In genomic region chr2:65049010-65049639, GRCh38 we compare ENCODE assay signal across 19 cellular contexts. TPM values are rescaled to one million over a fixed set of nuclear protein-coding genes. Genes with fewer than 3 reads are reported as not detected.
DNase-seq lines count a peak whose midpoint lies in the region; ATAC-seq, FAIRE-seq and TF ChIP-seq lines count a peak whose summit lies in the region.
"Had no signal": no experiment of that assay in that cellular context is flagged by ENCODE, and none has a peak within 500 bp of the region (broad histone marks: within the 10 kb centered on the region; RNA-seq: fewer than 3 reads in every experiment).

No MANE protein-coding gene starts in this region.

- intact Hi-C loops in GM12878 (cut with micrococcal nuclease; ENCODE audit: unreplicated experiment) = no loop called here

- H3K27me3 ChIP-seq in GM12878 (replicated peaks in 1 of 2; ENCODE audit: control insufficient read depth in 2 of 2, insufficient read depth in 2 of 2, low read length in 1 of 2) = no peaks in the 10 kb centered on the region
- H3K27me3 ChIP-seq: neural progenitor cell had no signal

- no peak for DNase-seq in stimulated activated naive CD8-positive, alpha-beta T cell treated with anti-CD3 and anti-CD28 coated beads, Interleukin-15, amount 100 ng/mL, for 72 hours
- no peak for DNase-seq in stimulated activated naive CD8-positive, alpha-beta T cell treated with anti-CD3 and anti-CD28 coated beads, Interleukin-15, Interleukin-2, amounts not matched to agents 100 U/mL and 50 U/mL, for 24 hours
- DNase-seq in NCI-H146 (lab: John Stamatoyannopoulos, UW) (peak; percentile 69), GM12878 (ENCODE audit: low read depth, low spot score) (no peak), HEK293T (ENCODE audit: extremely low spot score) (no peak), HT-29 (ENCODE audit: low spot score) (no peak), ureter (ENCODE audit: low spot score) (no peak), endothelial cell (ENCODE audit: low spot score) (no peak)
- DNase-seq: activated CD8-positive, alpha-beta memory T cell treated with anti-CD3 and anti-CD28 coated beads, Interleukin-2, amount 10 ng/mL, durations not matched to agents 7 days and 5 days; activated gamma-delta T cell treated with Interleukin-2 at 50 U/mL for 16 hours; cortex of kidney; islet precursor cell; NCI-H1092; NCI-H526; RPMI8226; stimulated activated CD4-positive, alpha-beta T cell treated with anti-CD3 and anti-CD28 coated beads, Interleukin-1b, Interleukin-23, amount 100 ng/mL, for 48 hours; WERI-Rb-1 had no signal

- TF ChIP-seq POLR2A in GM12878 (IDR thresholded peaks at IDR 0.05; ENCODE audit: low read depth, low read length) = no peak

- WGBS in GM12878 (ENCODE audit: insufficient coverage, insufficient replicate concordance, low lambda C conversion rate, missing lambda C conversion rate) = 100% methylated on average over 1 of the region's 1 CpG

- no peak overlapping the region for H3K4me2 ChIP-seq in GM12878 (ENCODE audit: control insufficient read depth, insufficient read depth)
- H3K4me2 ChIP-seq: neural progenitor cell had no signal

- no peak overlapping the region for H3K4me3 Mint-ChIP-seq in stimulated activated naive CD8-positive, alpha-beta T cell treated with anti-CD3 and anti-CD28 coated beads, Interleukin-15, amount 100 ng/mL, for 72 hours
- H3K4me3 Mint-ChIP-seq in endothelial cell (ENCODE audit: unreplicated experiment) = no peak overlapping the region
- H3K4me3 Mint-ChIP-seq: activated CD8-positive, alpha-beta memory T cell treated with anti-CD3 and anti-CD28 coated beads, Interleukin-2, amount 10 ng/mL, durations not matched to agents 7 days and 5 days; B cell; neural progenitor cell had no signal

- no peak overlapping the region for H3K4me3 ChIP-seq in GM12878
- H3K4me3 ChIP-seq: neural progenitor cell had no signal

- TF ChIP-seq CTCF in GM12878 (IDR thresholded peaks at IDR 0.05 in 2 of 3, conservative IDR thresholded peaks at IDR 0.05 in 1 of 3; ENCODE audit: control insufficient read depth in 2 of 3, extremely low read depth in 1 of 3, insufficient read depth in 1 of 3, low read depth in 3 of 3, low read length in 3 of 3) (no peak), endothelial cell (IDR thresholded peaks at IDR 0.05; ENCODE audit: unreplicated experiment) (no peak)

- no peaks in the 10 kb centered on the region for H4K20me1 ChIP-seq in GM12878 (ENCODE audit: control insufficient read depth, insufficient read depth)

- H3K27ac ChIP-seq in GM12878 (ENCODE audit: control insufficient read depth, insufficient read depth) = no peak overlapping the region
- H3K27ac ChIP-seq: neural progenitor cell, WERI-Rb-1 had no signal

- in situ Hi-C loops in GM12878 (cut with MboI) = no loop called here

- H3K9ac ChIP-seq in GM12878 (ENCODE audit: control insufficient read depth, insufficient read depth, low read length) = no peak overlapping the region
- H3K9ac ChIP-seq: neural progenitor cell had no signal

- RAD21 ChIA-PET in GM12878 (lab: Charles Lee; ENCODE audit: unreplicated experiment) = no interaction called here

- FAIRE-seq in GM12878 (lab: Jason Lieb, UNC) = no peak

- peak; percentile 29 for ATAC-seq in stimulated activated naive CD8-positive, alpha-beta T cell treated with anti-CD3 and anti-CD28 coated beads, Interleukin-15, amount 100 ng/mL, for 72 hours
- no peak for ATAC-seq in stimulated activated naive CD8-positive, alpha-beta T cell treated with anti-CD3 and anti-CD28 coated beads, Interleukin-15, Interleukin-2, amounts not matched to agents 100 U/mL and 50 U/mL, for 24 hours
- no peak for ATAC-seq in GM12878
- ATAC-seq: activated CD8-positive, alpha-beta memory T cell treated with anti-CD3 and anti-CD28 coated beads, Interleukin-2, amount 10 ng/mL, durations not matched to agents 7 days and 5 days had no signal

- POLR2A ChIA-PET in GM12878 (lab: Charles Lee) (interaction anchor here (0.6 kb wide), 2 partner anchors 178 to 362 kb away, joined by 3 to 5 read pairs; partner anchors contain the start of gene ACTR2), HEK293T (lab: Yijun Ruan, JAX) (interaction anchor here (1.2 kb wide), 1 partner anchor 131 kb away, joined by 7 read pairs; no protein-coding TSS in a partner anchor)

- peaks cover 17% of the 10 kb centered on the region for H3K9me3 ChIP-seq in GM12878 (replicated peaks; ENCODE audit: control insufficient read depth, insufficient read depth, low read length)

- CTCF ChIA-PET in GM12878 (lab: Yijun Ruan, JAX) = interaction anchor here (0.7 to 1.8 kb wide), 6 partner anchors 9 to 462 kb away, joined by 3 to 7 read pairs (median 4); no protein-coding TSS in a partner anchor
- CTCF ChIA-PET in HEK293T (lab: Yijun Ruan, JAX) = interaction anchor here (0.7 kb wide), 1 partner anchor 131 kb away, joined by 5 read pairs; no protein-coding TSS in a partner anchor

- H3K79me2 ChIP-seq in GM12878 (ENCODE audit: control insufficient read depth, insufficient read depth, low read length) = no peaks in the 10 kb centered on the region; the same call in 1 of the 2 replicates

- no peak for TF ChIP-seq EP300 in GM12878 (IDR thresholded peaks at IDR 0.05; ENCODE audit: borderline replicate concordance in 1 of 2, control insufficient read depth in 1 of 2, low read depth in 2 of 2, low read length in 2 of 2)

- SMC1A ChIA-PET in GM12878 (lab: Charles Lee; ENCODE audit: uncharacterized antibody, unreplicated experiment) = interaction anchor here (0.7 to 1.3 kb wide), 8 partner anchors 16 to 306 kb away, joined by 3 to 5 read pairs (median 3); no protein-coding TSS in a partner anchor

- H3K36me3 Mint-ChIP-seq in endothelial cell (ENCODE audit: low read depth, unreplicated experiment) = peaks cover 26% of the 10 kb centered on the region

- no peaks in the 10 kb centered on the region for H3K27me3 Mint-ChIP-seq in stimulated activated naive CD8-positive, alpha-beta T cell treated with anti-CD3 and anti-CD28 coated beads, Interleukin-15, amount 100 ng/mL, for 72 hours
- peaks cover 1% of the 10 kb centered on the region for H3K27me3 Mint-ChIP-seq in endothelial cell (ENCODE audit: unreplicated experiment)
- H3K27me3 Mint-ChIP-seq: activated CD8-positive, alpha-beta memory T cell treated with anti-CD3 and anti-CD28 coated beads, Interleukin-2, amount 10 ng/mL, durations not matched to agents 7 days and 5 days; B cell had no signal

- no peak for TF ChIP-seq RAD21 in GM12878 (IDR thresholded peaks at IDR 0.05; ENCODE audit: insufficient read depth, low read depth, low read length)

- peaks cover 24% of the 10 kb centered on the region for H3K4me1 ChIP-seq in GM12878 (ENCODE audit: control insufficient read depth, insufficient read depth, low read length)

- no TSS peak for BruUV-seq in GM12878 (replicated peaks; lab: Mats Ljungman, UMichigan)

- peaks cover 28% of the 10 kb centered on the region for H3K4me1 Mint-ChIP-seq in stimulated activated naive CD8-positive, alpha-beta T cell treated with anti-CD3 and anti-CD28 coated beads, Interleukin-15, amount 100 ng/mL, for 72 hours
- peaks cover 7% of the 10 kb centered on the region for H3K4me1 Mint-ChIP-seq in endothelial cell (ENCODE audit: unreplicated experiment)

- H2AFZ ChIP-seq in GM12878 (ENCODE audit: control insufficient read depth, low read depth, low read length) = no peak overlapping the region
- H2AFZ ChIP-seq: neural progenitor cell had no signal

- peaks cover 23 to 27% of the 10 kb centered on the region in 2 donors for H3K9me3 Mint-ChIP-seq in stimulated activated naive CD8-positive, alpha-beta T cell treated with anti-CD3 and anti-CD28 coated beads, Interleukin-15, amount 100 ng/mL, for 72 hours
- H3K9me3 Mint-ChIP-seq in endothelial cell (ENCODE audit: unreplicated experiment) = peaks cover 4% of the 10 kb centered on the region

- H3K36me3 ChIP-seq in GM12878 (ENCODE audit: control insufficient read depth in 2 of 2, insufficient read depth in 2 of 2, low read length in 1 of 2) = no peaks in the 10 kb centered on the region
- H3K36me3 ChIP-seq: neural progenitor cell had no signal

- no peak overlapping the region for H3K27ac Mint-ChIP-seq in stimulated activated naive CD8-positive, alpha-beta T cell treated with anti-CD3 and anti-CD28 coated beads, Interleukin-15, amount 100 ng/mL, for 72 hours
- H3K27ac Mint-ChIP-seq in endothelial cell (ENCODE audit: unreplicated experiment) = no peak overlapping the region
- H3K27ac Mint-ChIP-seq: activated CD8-positive, alpha-beta memory T cell treated with anti-CD3 and anti-CD28 coated beads, Interleukin-2, amount 10 ng/mL, durations not matched to agents 7 days and 5 days; B cell; neural progenitor cell had no signal

RNA-seq across cellular contexts. Expression of gene CEP68, which starts 7.1 kb away (rescaled TPM):
- total RNA-seq in GM12878 (2013; cell fraction: nucleolus; rRNA removed) = 45.8 and 53.3 TPM in 2 replicates
- 6.9 and 7.6 TPM in 2 replicates for total RNA-seq in GM12878 (2014; rRNA removed)
- total RNA-seq in GM12878 (2014; rRNA removed; fragmentation: Illumina TruSeq; extraction: Trizol) = 7.2 and 7.8 TPM in 2 replicates
- 10.8 and 11.1 TPM in 2 replicates for total RNA-seq in GM12878 (2021)
- 2.7 TPM for polyA plus RNA-seq in GM12878 (2011; ENCODE audit: low read depth)
- polyA plus RNA-seq in GM12878 (2011; rRNA removed) = 6.2 and 6.5 TPM in 2 replicates
- 4.2 and 4.8 TPM in 2 replicates for polyA plus RNA-seq in GM12878 (2011; cell fraction: cytosol; rRNA removed)
- 8.9 and 9.9 TPM in 2 replicates for polyA plus RNA-seq in GM12878 (2011; cell fraction: nucleus; rRNA removed)
- 4.8 and 6.5 TPM in 2 replicates for polyA plus RNA-seq in GM12878 (2012)
- 7.6 and 7.7 TPM in 2 replicates for polyA plus RNA-seq in GM12878 (2014; fragmentation: Illumina TruSeq; extraction: Trizol)
- polyA plus RNA-seq in GM12878 (2014; fragmentation: Nextera tagmentation; extraction: Ambion mirVana) = 1 to 10 TPM; 1.1 to 2.2 TPM
- 6.1 and 6.5 TPM in 2 replicates for polyA plus RNA-seq in GM12878 (2014; rRNA removed)
- polyA plus RNA-seq in GM12878 (2016; fragmentation: Nextera tagmentation; extraction: Ambion mirVana) = 10 to 100 TPM in 1 of 2 experiments, 1 to 10 TPM in 1; 9.7 to 11.1 TPM
- 8.5 and 13.7 TPM in 2 replicates for polyA minus RNA-seq in GM12878 (2011; rRNA and poly(A)+ RNA removed)
- polyA minus RNA-seq in GM12878 (2011; cell fraction: cytosol; rRNA and poly(A)+ RNA removed) = 2.7 and 4.9 TPM in 2 replicates
- polyA minus RNA-seq in GM12878 (2011; cell fraction: nucleus; rRNA and poly(A)+ RNA removed) = 8.3 and 10.1 TPM in 2 replicates
- 2.2 and 3.4 TPM in 2 replicates for total RNA-seq in HT-29 (2014; rRNA removed; shearing (Covaris generic))
- 27.8 TPM for total RNA-seq in ureter
- total RNA-seq in endothelial cell (ENCODE audit: unreplicated experiment) = 63.3 TPM

RNA-seq across cellular contexts. Expression of gene SLC1A4, which starts 59.9 kb away (rescaled TPM):
- total RNA-seq in GM12878 (2013; cell fraction: nucleolus; rRNA removed) = 16.4 and 16.7 TPM in 2 replicates
- total RNA-seq in GM12878 (2014; rRNA removed) (35.8 and 37.0 TPM in 2 replicates), GM12878 (2014; rRNA removed; fragmentation: Illumina TruSeq; extraction: Trizol) (23.2 and 23.8 TPM in 2 replicates), GM12878 (2021) (43.2 and 43.4 TPM in 2 replicates), ureter (32.4 TPM), endothelial cell (ENCODE audit: unreplicated experiment) (41.4 TPM)
- 24.9 TPM for polyA plus RNA-seq in GM12878 (2011; ENCODE audit: low read depth)
- polyA plus RNA-seq in GM12878 (2011; rRNA removed) (20.3 and 26.9 TPM in 2 replicates), GM12878 (2014; fragmentation: Illumina TruSeq; extraction: Trizol) (27.4 TPM in 2 replicates), GM12878 (2014; fragmentation: Nextera tagmentation; extraction: Ambion mirVana) (10 to 100 TPM; 10.8 to 13.9 TPM), GM12878 (2014; rRNA removed) (28.0 and 29.0 TPM in 2 replicates), GM12878 (2016; fragmentation: Nextera tagmentation; extraction: Ambion mirVana) (10 to 100 TPM; 32.6 to 37.2 TPM)
- polyA plus RNA-seq in GM12878 (2011; cell fraction: cytosol; rRNA removed) = 27.0 and 29.7 TPM in 2 replicates
- 30.5 and 33.0 TPM in 2 replicates for polyA plus RNA-seq in GM12878 (2011; cell fraction: nucleus; rRNA removed)
- 27.7 and 31.8 TPM in 2 replicates for polyA plus RNA-seq in GM12878 (2012)
- polyA minus RNA-seq in GM12878 (2011; rRNA and poly(A)+ RNA removed) = 49.4 and 72.0 TPM in 2 replicates
- polyA minus RNA-seq in GM12878 (2011; cell fraction: cytosol; rRNA and poly(A)+ RNA removed) = 22.5 and 26.3 TPM in 2 replicates
- polyA minus RNA-seq in GM12878 (2011; cell fraction: nucleus; rRNA and poly(A)+ RNA removed) = 12.0 and 23.5 TPM in 2 replicates
- total RNA-seq in HT-29 (2014; rRNA removed; shearing (Covaris generic)) = 7.9 and 8.7 TPM in 2 replicates
